5 cellular contexts compared by ENCODE assay signal in the genomic region with DNA sequence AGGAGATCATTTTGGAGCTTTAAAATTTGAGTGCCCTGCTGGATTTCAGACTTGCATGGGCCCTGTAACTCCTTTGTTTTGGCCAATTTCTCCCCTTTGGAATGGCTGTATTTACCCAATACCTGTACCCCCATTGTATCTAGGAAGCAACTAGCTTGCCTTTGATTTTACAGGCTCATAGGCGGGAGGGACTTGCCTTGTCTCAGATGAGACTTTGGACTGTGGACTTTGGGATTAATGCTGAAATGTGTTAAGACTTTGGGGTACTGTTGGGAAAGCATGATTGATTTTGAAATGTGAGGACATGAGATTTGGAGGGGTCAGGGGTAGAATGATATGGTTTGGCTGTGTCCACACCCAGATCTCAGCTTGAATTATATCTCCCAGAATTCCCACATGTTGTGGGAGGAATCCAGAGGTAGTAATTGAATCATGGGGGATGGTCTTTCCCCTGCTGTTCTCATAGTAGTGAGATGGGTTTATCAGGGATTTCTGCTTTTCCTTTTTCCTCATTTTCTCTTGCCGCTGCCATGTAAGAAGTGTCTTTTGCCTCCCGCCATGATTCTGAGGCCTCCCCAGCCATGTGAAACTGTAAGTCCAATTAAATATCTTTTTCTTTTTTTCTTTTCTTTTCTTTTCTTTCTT. TPM values are rescaled to one million over a fixed set of nuclear protein-coding genes. Genes with fewer than 3 reads are reported as not detected.
DNase-seq lines count a peak whose midpoint lies in the region; ATAC-seq, FAIRE-seq and TF ChIP-seq lines count a peak whose summit lies in the region.
"Not testable (repeated sequence)": the region's sequence is repeated elsewhere in the genome, so short reads cannot be mapped to it uniquely, and the experiment has no call there.
"Had no signal": no experiment of that assay in that cellular context is flagged by ENCODE, and none has a peak within 500 bp of the region (broad histone marks: within the 10 kb centered on the region; RNA-seq: fewer than 3 reads in every experiment).

No MANE protein-coding gene starts in this region.

- H3K4me1 ChIP-seq in astrocyte (ENCODE audit: insufficient read depth, low read length); hepatocyte (ENCODE audit: insufficient read depth): not testable (repeated sequence)
- H3K4me1 ChIP-seq in HepG2 (ENCODE audit: insufficient read depth, low read length) (peaks cover 33% of the 10 kb centered on the region), right lobe of liver (peaks cover 0 to 22% (median 5%) of the 10 kb centered on the region in 4 donors)

- BruUV-seq in HepG2 (replicated peaks; lab: Mats Ljungman, UMichigan): not testable (repeated sequence)

- FAIRE-seq in astrocyte (lab: Jason Lieb, UNC): not testable (repeated sequence)
- peak; percentile 92 for FAIRE-seq in HepG2 (lab: Jason Lieb, UNC)

- not testable (repeated sequence) for ATAC-seq in HepG2
- ATAC-seq in right lobe of liver: peak; percentile 44 to 64 (median 54)

- in situ Hi-C loops in HepG2 (cut with HindIII; ENCODE audit: extremely low pct_ligation_motif_present, low pct_unique_long_range_greater_than_20kb): not testable (repeated sequence)

- intact Hi-C loops in HepG2 (cut with micrococcal nuclease; ENCODE audit: unreplicated experiment); right lobe of liver (cut with DNase I): not testable (repeated sequence)

- H3K9me2 ChIP-seq in hepatocyte (replicated peaks; ENCODE audit: insufficient read depth): not testable (repeated sequence)

- H4K20me1 ChIP-seq in astrocyte (ENCODE audit: insufficient read depth, low read length); hepatocyte (ENCODE audit: insufficient read depth, poor library complexity, severe bottlenecking); HepG2 (ENCODE audit: insufficient read depth, low read length): not testable (repeated sequence)

- H2AFZ ChIP-seq in astrocyte (ENCODE audit: low read depth, low read length); hepatocyte; HepG2 (ENCODE audit: low read length): not testable (repeated sequence)

- not testable (repeated sequence) for H3K9me3 ChIP-seq in astrocyte (ENCODE audit: insufficient read depth, low read depth, low read length); hepatocyte (ENCODE audit: low read depth); HepG2 (ENCODE audit: low read length); right lobe of liver

- H3K27me3 ChIP-seq in astrocyte (ENCODE audit: insufficient read depth, low read length); hepatocyte; HepG2 (ENCODE audit: control insufficient read depth in 1 of 2, insufficient read depth in 2 of 2, low read length in 2 of 2); right lobe of liver: not testable (repeated sequence)

- H3K4me3 Mint-ChIP-seq in astrocyte (ENCODE audit: unreplicated experiment): peak overlapping the region; percentile 28

- TF ChIP-seq POLR2A in HepG2 (IDR thresholded peaks at IDR 0.05; ENCODE audit: insufficient read depth in 1 of 2, low read depth in 2 of 2, low read length in 2 of 2); right lobe of liver (IDR thresholded peaks at IDR 0.05): not testable (repeated sequence)

- not testable (repeated sequence) for H3K27ac ChIP-seq in astrocyte (ENCODE audit: low read depth, low read length)
- peak overlapping the region; percentile 40 for H3K27ac ChIP-seq in hepatocyte
- H3K27ac ChIP-seq in HepG2 (ENCODE audit: extremely low read length, insufficient read depth, low read length): peak overlapping the region; percentile 43
- peak overlapping the region in 1 of 3 donors; percentile 68 for H3K27ac ChIP-seq in right lobe of liver

- TF ChIP-seq EP300 in HepG2 (IDR thresholded peaks at IDR 0.05; ENCODE audit: low read depth in 2 of 2, low read length in 2 of 2): peak in 1 of 2 experiments; percentile 35; a peak in 1 of 4 replicates
- TF ChIP-seq EP300 in HepG2 (CRISPR knock-in tag; IDR thresholded peaks at IDR 0.05; ENCODE audit: borderline replicate concordance): not testable (repeated sequence)

- WGBS in hepatocyte (ENCODE audit: low lambda C conversion rate, missing lambda C conversion rate): 66% methylated on average over 3 of the region's 3 CpGs
- 57% methylated on average over 3 of the region's 3 CpGs for WGBS in HepG2 (ENCODE audit: low lambda C conversion rate)
- WGBS in right lobe of liver (ENCODE audit: insufficient coverage, low coverage, low lambda C conversion rate, missing lambda C conversion rate): 58% methylated on average over 3 of the region's 3 CpGs

- H3K9me3 Mint-ChIP-seq in astrocyte (ENCODE audit: unreplicated experiment): peaks cover 21% of the 10 kb centered on the region

- not testable (repeated sequence) for DNase-seq in astrocyte (ENCODE audit: low read depth)
- DNase-seq in hepatocyte (ENCODE audit: low spot score) (peak; percentile 10), HepG2 (ENCODE audit: low spot score) (peak; percentile 78), right lobe of liver (peak in 1 of 3 donors; percentile 57)

- not testable (repeated sequence) for H3K79me2 ChIP-seq in astrocyte (ENCODE audit: insufficient read depth, low read length); hepatocyte; HepG2 (ENCODE audit: insufficient read depth, low read length)

- H3K9ac ChIP-seq in astrocyte (ENCODE audit: low read length); HepG2 (ENCODE audit: insufficient read depth, low read depth, low read length): not testable (repeated sequence)

- CTCF ChIA-PET in HepG2 (lab: Yijun Ruan, JAX; ENCODE audit: low intra/inter-chr PET ratio, low total read pairs): not testable (repeated sequence)

- not testable (repeated sequence) for H3K27ac Mint-ChIP-seq in astrocyte (ENCODE audit: unreplicated experiment)

- TF ChIP-seq RAD21 in HepG2 (CRISPR knock-in tag; IDR thresholded peaks at IDR 0.05): not testable (repeated sequence)

- H3K36me3 ChIP-seq in astrocyte (ENCODE audit: insufficient read depth, low read length); hepatocyte (replicated peaks; ENCODE audit: insufficient read depth, low read depth); HepG2 (replicated peaks in 1 of 2; ENCODE audit: control insufficient read depth in 1 of 2, insufficient read depth in 2 of 2, low read length in 2 of 2); right lobe of liver: not testable (repeated sequence)

- TF ChIP-seq CTCF in astrocyte (IDR thresholded peaks at IDR 0.05; ENCODE audit: insufficient read depth, low read depth, low read length); hepatocyte (IDR thresholded peaks at IDR 0.05; ENCODE audit: poor library complexity); HepG2 (CRISPR knock-in tag; IDR thresholded peaks at IDR 0.05); right lobe of liver (IDR thresholded peaks at IDR 0.05): not testable (repeated sequence)

- not testable (repeated sequence) for H3K4me3 ChIP-seq in astrocyte (ENCODE audit: insufficient read depth, low read depth, low read length); hepatocyte; HepG2 (replicated peaks in 1 of 3; ENCODE audit: insufficient read depth in 1 of 3, low read depth in 2 of 3, low read length in 3 of 3)
- peak overlapping the region in 2 of 3 donors; percentile 31 to 40 for H3K4me3 ChIP-seq in right lobe of liver

- not testable (repeated sequence) for H3K36me3 Mint-ChIP-seq in astrocyte (ENCODE audit: low read depth, unreplicated experiment)

- not testable (repeated sequence) for H3K4me2 ChIP-seq in astrocyte (ENCODE audit: low read length)
- peak overlapping the region; percentile 35 for H3K4me2 ChIP-seq in hepatocyte
- peak overlapping the region; percentile 55 for H3K4me2 ChIP-seq in HepG2 (ENCODE audit: low read depth, low read length)

- peaks cover 12% of the 10 kb centered on the region for H3K27me3 Mint-ChIP-seq in astrocyte (ENCODE audit: low read depth, unreplicated experiment)

- POLR2A ChIA-PET in HepG2 (lab: Yijun Ruan, JAX): interaction anchor here (2.6 kb wide), 1 partner anchor 9 kb away, joined by 16 read pairs; no protein-coding TSS in a partner anchor

- H3K4me1 Mint-ChIP-seq in astrocyte (ENCODE audit: low read depth, unreplicated experiment): not testable (repeated sequence)

RNA-seq across cellular contexts. Expression of a gene that starts 36.9 kb away (rescaled TPM):
- total RNA-seq in astrocyte (20.4 and 20.5 TPM in 2 replicates), hepatocyte (20.7 and 21.2 TPM in 2 replicates), HepG2 (2016; rRNA removed; fragmentation: Illumina TruSeq; extraction: Trizol) (12.7 and 14.2 TPM in 2 replicates), right lobe of liver (1 to 10 TPM; 2.7 to 5.4 (median 4.6) TPM)
- polyA plus RNA-seq in hepatocyte (7.8 and 12.5 TPM in 2 replicates), HepG2 (2011; rRNA removed) (4.2 and 4.5 TPM in 2 replicates)
- total RNA-seq in HepG2 (2016; cell fraction: cytosol; rRNA removed; fragmentation: Illumina TruSeq; extraction: Trizol; ENCODE audit: low read depth): 3.0 and 3.1 TPM in 2 replicates
- 13.5 and 18.6 TPM in 2 replicates for total RNA-seq in HepG2 (2016; cell fraction: insoluble cytoplasmic fraction; rRNA removed; fragmentation: Illumina TruSeq; extraction: Trizol)
- 9.4 and 10.1 TPM in 2 replicates for total RNA-seq in HepG2 (2016; cell fraction: membrane; rRNA removed; fragmentation: Illumina TruSeq; extraction: Trizol)
- 8.8 and 9.3 TPM in 2 replicates for total RNA-seq in HepG2 (2016; cell fraction: nucleus; rRNA removed; fragmentation: Illumina TruSeq; extraction: Trizol)
- polyA plus RNA-seq in HepG2 (2011; cell fraction: cytosol; rRNA removed): 2.2 and 4.3 TPM in 2 replicates
- polyA plus RNA-seq in HepG2 (2011; cell fraction: nucleus; rRNA removed): 2.8 and 3.3 TPM in 2 replicates
- polyA plus RNA-seq in HepG2 (2012): 6.0 and 6.4 TPM in 2 replicates
- 1.1 and 1.4 TPM in 2 replicates for polyA plus RNA-seq in HepG2 (2016; cell fraction: cytosol; fragmentation: Illumina TruSeq; extraction: Trizol; ENCODE audit: low read depth)
- 7.3 and 8.2 TPM in 2 replicates for polyA plus RNA-seq in HepG2 (2016; cell fraction: insoluble cytoplasmic fraction; fragmentation: Illumina TruSeq; extraction: Trizol; ENCODE audit: low read depth)
- polyA plus RNA-seq in HepG2 (2016; cell fraction: membrane; fragmentation: Illumina TruSeq; extraction: Trizol; ENCODE audit: low read depth): 3.4 TPM in 2 replicates
- polyA plus RNA-seq in HepG2 (2016; cell fraction: nucleus; fragmentation: Illumina TruSeq; extraction: Trizol; ENCODE audit: insufficient read depth, low read depth): 6.6 and 8.4 TPM in 2 replicates
- 4.3 and 4.4 TPM in 2 replicates for polyA minus RNA-seq in HepG2 (2011; rRNA and poly(A)+ RNA removed; ENCODE audit: low replicate concordance)
- polyA minus RNA-seq in HepG2 (2011; cell fraction: cytosol; rRNA and poly(A)+ RNA removed): 6.4 and 8.8 TPM in 2 replicates
- polyA minus RNA-seq in HepG2 (2011; cell fraction: nucleus; rRNA and poly(A)+ RNA removed): 10.3 TPM in 2 replicates

RNA-seq across cellular contexts. Expression of a gene that starts 56.7 kb away (rescaled TPM):
- not detected in 2 replicates for total RNA-seq in astrocyte
- 16.6 and 18.1 TPM in 2 replicates for total RNA-seq in hepatocyte
- polyA plus RNA-seq in hepatocyte: 6.5 and 7.2 TPM in 2 replicates
- total RNA-seq in HepG2 (2016; rRNA removed; fragmentation: Illumina TruSeq; extraction: Trizol): 0.94 and 1.3 TPM in 2 replicates
- 0.26 and 0.30 TPM in 2 replicates for total RNA-seq in HepG2 (2016; cell fraction: cytosol; rRNA removed; fragmentation: Illumina TruSeq; extraction: Trizol; ENCODE audit: low read depth)
- total RNA-seq in HepG2 (2016; cell fraction: insoluble cytoplasmic fraction; rRNA removed; fragmentation: Illumina TruSeq; extraction: Trizol): 0.77 and 1.9 TPM in 2 replicates
- total RNA-seq in HepG2 (2016; cell fraction: membrane; rRNA removed; fragmentation: Illumina TruSeq; extraction: Trizol): 0.52 and 0.71 TPM in 2 replicates
- total RNA-seq in HepG2 (2016; cell fraction: nucleus; rRNA removed; fragmentation: Illumina TruSeq; extraction: Trizol): 1.2 and 1.8 TPM in 2 replicates
- polyA plus RNA-seq in HepG2 (2011; rRNA removed): 5.1 and 6.7 TPM in 2 replicates
- 4.6 and 8.5 TPM in 2 replicates for polyA plus RNA-seq in HepG2 (2011; cell fraction: cytosol; rRNA removed)
- polyA plus RNA-seq in HepG2 (2011; cell fraction: nucleus; rRNA removed): 2.8 and 3.6 TPM in 2 replicates
- 0.67 and 1.0 TPM in 2 replicates for polyA plus RNA-seq in HepG2 (2012)
- polyA plus RNA-seq in HepG2 (2016; cell fraction: cytosol; fragmentation: Illumina TruSeq; extraction: Trizol; ENCODE audit: low read depth): 0.28 and 0.40 TPM in 2 replicates
- polyA plus RNA-seq in HepG2 (2016; cell fraction: insoluble cytoplasmic fraction; fragmentation: Illumina TruSeq; extraction: Trizol; ENCODE audit: low read depth): 0.80 and 0.88 TPM in 2 replicates
- 0.98 and 1.1 TPM in 2 replicates for polyA plus RNA-seq in HepG2 (2016; cell fraction: membrane; fragmentation: Illumina TruSeq; extraction: Trizol; ENCODE audit: low read depth)
- polyA plus RNA-seq in HepG2 (2016; cell fraction: nucleus; fragmentation: Illumina TruSeq; extraction: Trizol; ENCODE audit: insufficient read depth, low read depth): 2.2 and 5.0 TPM in 2 replicates
- polyA minus RNA-seq in HepG2 (2011; rRNA and poly(A)+ RNA removed; ENCODE audit: low replicate concordance): 6.2 TPM in 1 of 2 replicates, not detected in the other
- polyA minus RNA-seq in HepG2 (2011; cell fraction: cytosol; rRNA and poly(A)+ RNA removed): 2.7 and 3.1 TPM in 2 replicates
- polyA minus RNA-seq in HepG2 (2011; cell fraction: nucleus; rRNA and poly(A)+ RNA removed): 0.37 and 0.90 TPM in 2 replicates
- total RNA-seq in right lobe of liver: 10 to 100 TPM; 10.4 to 28.5 (median 21.5) TPM
- total RNA-seq: A673 had no signal
